17 cellular contexts compared by ENCODE assay signal in genomic region chr20:12318043-12318442, GRCh38.
"Had no signal": no experiment of that assay in that cellular context is flagged by ENCODE, and none has a peak within 500 bp of the region (broad histone marks: within the 10 kb centered on the region; RNA-seq: fewer than 3 reads in every experiment).

No MANE protein-coding gene starts in this region.

- H3K27ac Mint-ChIP-seq: activated CD4-positive, alpha-beta memory T cell treated with anti-CD3 and anti-CD28 coated beads for 36 hours; activated T-cell treated with anti-CD3 and anti-CD28 coated beads, Interleukin-2, amount 50 U/mL, for 72 hours; immature natural killer cell; memory B cell; natural killer cell treated with Interleukin-12 subunit alpha and Interleukin-12 subunit beta and Interleukin-15 and Interleukin-18, amount 100 ng/mL, for 72 hours; stimulated activated naive CD8-positive, alpha-beta T cell treated with anti-CD3 and anti-CD28 coated beads, Interleukin-15, Interleukin-2, amounts not matched to agents 100 ng/mL and 50 ng/mL, for 24 hours; T-helper 2 cell treated with Interferon-gamma antibody and Interleukin-4, amounts not matched to agents 5 μg/mL and 100 μg/mL, for 36 hours had no signal

- H3K36me3 Mint-ChIP-seq: activated CD4-positive, alpha-beta memory T cell treated with anti-CD3 and anti-CD28 coated beads for 36 hours; memory B cell; natural killer cell treated with Interleukin-12 subunit alpha and Interleukin-12 subunit beta and Interleukin-15 and Interleukin-18, amount 100 ng/mL, for 72 hours had no signal

- H3K9me3 ChIP-seq: colonic mucosa, thoracic aorta had no signal

- H3K4me3 ChIP-seq: colonic mucosa, thoracic aorta had no signal

- H3K4me1 ChIP-seq: colonic mucosa had no signal

- H3K4me1 Mint-ChIP-seq: immature natural killer cell, memory B cell had no signal

- H3K27ac ChIP-seq: colonic mucosa, thoracic aorta had no signal

- DNase-seq: activated CD4-positive, alpha-beta memory T cell treated with anti-CD3 and anti-CD28 coated beads for 36 hours; activated CD4-positive, CD25-positive, alpha-beta regulatory T cell treated with anti-CD3 and anti-CD28 coated beads, Interleukin-2, amount 50 U/mL, for 72 hours; activated gamma-delta T cell treated with Interleukin-2 at 50 U/mL for 16 hours; activated T-cell treated with anti-CD3 and anti-CD28 coated beads, Interleukin-2, amount 50 U/mL, for 72 hours; colonic mucosa; effector memory CD4-positive, alpha-beta T cell; immature natural killer cell; left colon; occipital lobe; stimulated activated CD4-positive, alpha-beta T cell treated with anti-CD3 and anti-CD28 coated beads, Interleukin-15, amount 100 ng/mL, for 24 hours; stimulated activated CD4-positive, alpha-beta T cell treated with anti-CD3 and anti-CD28 coated beads, Interleukin-4, amount 100 ng/mL, for 24 hours; SW 1271 had no signal

- H3K27me3 Mint-ChIP-seq: activated CD4-positive, alpha-beta memory T cell treated with anti-CD3 and anti-CD28 coated beads for 36 hours; memory B cell; natural killer cell treated with Interleukin-12 subunit alpha and Interleukin-12 subunit beta and Interleukin-15 and Interleukin-18, amount 100 ng/mL, for 72 hours; stimulated activated naive CD8-positive, alpha-beta T cell treated with anti-CD3 and anti-CD28 coated beads, Interleukin-15, Interleukin-2, amounts not matched to agents 100 ng/mL and 50 ng/mL, for 24 hours had no signal

- H3K27me3 ChIP-seq: colonic mucosa had no signal

- H3K4me3 Mint-ChIP-seq: activated CD4-positive, alpha-beta memory T cell treated with anti-CD3 and anti-CD28 coated beads for 36 hours; activated T-cell treated with anti-CD3 and anti-CD28 coated beads, Interleukin-2, amount 50 U/mL, for 72 hours; immature natural killer cell; memory B cell; natural killer cell treated with Interleukin-12 subunit alpha and Interleukin-12 subunit beta and Interleukin-15 and Interleukin-18, amount 100 ng/mL, for 72 hours; stimulated activated naive CD8-positive, alpha-beta T cell treated with anti-CD3 and anti-CD28 coated beads, Interleukin-15, Interleukin-2, amounts not matched to agents 100 ng/mL and 50 ng/mL, for 24 hours; T-helper 2 cell treated with Interferon-gamma antibody and Interleukin-4, amounts not matched to agents 5 μg/mL and 100 μg/mL, for 36 hours had no signal

- H3K36me3 ChIP-seq: colonic mucosa, thoracic aorta had no signal

- ATAC-seq: activated T-cell treated with anti-CD3 and anti-CD28 coated beads, Interleukin-2, amount 50 U/mL, for 72 hours; left colon; natural killer cell treated with Interleukin-12 subunit alpha and Interleukin-12 subunit beta and Interleukin-15 and Interleukin-18, amount 100 ng/mL, for 72 hours had no signal
